Comparison of ENCODE assay signal across 19 cellular contexts in genomic region chr9:128808543-128808942, GRCh38.
"Had no signal": no experiment of that assay in that cellular context is flagged by ENCODE, and none has a peak within 500 bp of the region (broad histone marks: within the 10 kb centered on the region; RNA-seq: fewer than 3 reads in every experiment).

No MANE protein-coding gene starts in this region.

- H3K27ac Mint-ChIP-seq: activated T-cell treated with anti-CD3 and anti-CD28 coated beads, Interleukin-2, amount 50 U/mL, for 24 hours; neural progenitor cell; progenitor cell of endocrine pancreas; T-helper 17 cell; type B pancreatic cell had no signal

- DNase-seq: activated CD4-positive, alpha-beta T cell treated with anti-CD3 and anti-CD28 coated beads for 4 hours; activated CD4-positive, CD25-positive, alpha-beta regulatory T cell; activated CD8-positive, alpha-beta memory T cell treated with anti-CD3 and anti-CD28 coated beads for 24 hours; activated CD8-positive, alpha-beta memory T cell treated with anti-CD3 and anti-CD28 coated beads, Interleukin-2, amount 50 U/mL, for 4 hours; activated T-cell treated with anti-CD3 and anti-CD28 coated beads, Interleukin-2, amount 50 U/mL, for 24 hours; amniotic stem cell; cortex of kidney; erythroblast; foreskin keratinocyte; naive B cell; retina; stimulated activated CD4-positive, alpha-beta T cell treated with anti-CD3 and anti-CD28 coated beads, Interleukin-2, amount 100 ng/mL, for 48 hours; stimulated activated naive CD4-positive, alpha-beta T cell treated with Interleukin-2 at 50 U/mL for 16 hours; SW 1271; T-helper 17 cell had no signal

- H3K36me3 Mint-ChIP-seq: activated naive CD4-positive, alpha-beta T cell treated with anti-CD3 and anti-CD28 coated beads, Interleukin-2, amount 50 U/mL, for 72 hours had no signal

- ATAC-seq: activated naive CD4-positive, alpha-beta T cell treated with anti-CD3 and anti-CD28 coated beads, Interleukin-2, amount 50 U/mL, for 72 hours; foreskin keratinocyte; T-helper 17 cell had no signal

- H3K27me3 Mint-ChIP-seq: activated T-cell treated with anti-CD3 and anti-CD28 coated beads, Interleukin-2, amount 50 U/mL, for 24 hours; naive B cell; progenitor cell of endocrine pancreas; T-helper 17 cell; type B pancreatic cell had no signal

- H3K9me3 Mint-ChIP-seq: activated naive CD4-positive, alpha-beta T cell treated with anti-CD3 and anti-CD28 coated beads, Interleukin-2, amount 50 U/mL, for 72 hours; activated T-cell treated with anti-CD3 and anti-CD28 coated beads, Interleukin-2, amount 50 U/mL, for 24 hours; naive B cell; neural progenitor cell; type B pancreatic cell had no signal

- H3K4me1 Mint-ChIP-seq: naive B cell, neural progenitor cell, T-helper 17 cell had no signal

- H3K4me3 Mint-ChIP-seq: activated T-cell treated with anti-CD3 and anti-CD28 coated beads, Interleukin-2, amount 50 U/mL, for 24 hours; naive B cell; neural progenitor cell; T-helper 17 cell; type B pancreatic cell had no signal
